ENCODE assay signal across 20 cellular contexts in genomic region chr4:2950221-2950989, GRCh38. TPM values are rescaled to one million over a fixed set of nuclear protein-coding genes. Genes with fewer than 3 reads are reported as not detected.
DNase-seq lines count a peak whose midpoint lies in the region; ATAC-seq, FAIRE-seq and TF ChIP-seq lines count a peak whose summit lies in the region.
"Had no signal": no experiment of that assay in that cellular context is flagged by ENCODE, and none has a peak within 500 bp of the region (broad histone marks: within the 10 kb centered on the region; RNA-seq: fewer than 3 reads in every experiment).

No MANE protein-coding gene starts in this region.

- DNase-seq in CD4-positive, alpha-beta memory T cell, result no peak
- DNase-seq in G401 (ENCODE audit: low spot score) (peak; percentile 84), HepG2 (ENCODE audit: low spot score) (no peak), MG63 (no peak), DMS79 (lab: John Stamatoyannopoulos, UW) (no peak)
- DNase-seq in activated naive CD8-positive, alpha-beta T cell treated with anti-CD3 and anti-CD28 coated beads, Interleukin-2, amount 50 U/mL, for 24 hours, result no peak
- no peak for DNase-seq in CD8-positive, alpha-beta memory T cell
- DNase-seq in naive thymus-derived CD8-positive, alpha-beta T cell, result no peak
- DNase-seq: activated CD4-positive, CD25-positive, alpha-beta regulatory T cell; amygdala; Kasumi-1; NCI-H187; stimulated activated CD4-positive, alpha-beta T cell treated with anti-CD3 and anti-CD28 coated beads, Interleukin-15, amount 100 ng/mL, for 24 hours; upper lobe of left lung had no signal

- no peak for TF ChIP-seq RAD21 in HepG2 (CRISPR knock-in tag; IDR thresholded peaks at IDR 0.05)

- H3K27ac Mint-ChIP-seq in CD4-positive, alpha-beta memory T cell, result peak overlapping the region in 4 of 7 donors; percentile 13 to 79 (median 45)
- peak overlapping the region; percentile 54 for H3K27ac Mint-ChIP-seq in activated naive CD8-positive, alpha-beta T cell treated with anti-CD3 and anti-CD28 coated beads, Interleukin-2, amount 50 U/mL, for 24 hours
- H3K27ac Mint-ChIP-seq in CD8-positive, alpha-beta memory T cell, result peak overlapping the region in 2 of 8 donors; percentile 61 to 75
- H3K27ac Mint-ChIP-seq in naive thymus-derived CD8-positive, alpha-beta T cell, result peak overlapping the region in 2 of 10 donors; percentile 35 to 38
- H3K27ac Mint-ChIP-seq: dendritic cell treated with granulocyte-macrophage colony-stimulating factor and Interleukin-4, amounts not matched to agents 40 ng/mL and 50 ng/mL, for 4 days had no signal

- over 99% methylated on average over 16 of the region's 16 CpGs for WGBS in HepG2 (ENCODE audit: low lambda C conversion rate)

- CTCF ChIA-PET in CD4-positive, alpha-beta memory T cell (lab: Charles Lee; ENCODE audit: partially characterized antibody), result interaction anchor here (2.7 kb wide), 1 partner anchor 12 kb away, joined by 12 read pairs; the partner anchor contains the start of genes GRK4 and NOP14
- CTCF ChIA-PET in HepG2 (lab: Yijun Ruan, JAX; ENCODE audit: low intra/inter-chr PET ratio, low total read pairs), result no interaction called here
- CTCF ChIA-PET in CD8-positive, alpha-beta memory T cell (lab: Charles Lee), result interaction anchor here (1.3 to 3.5 kb wide), 2 partner anchors 11 to 15 kb away, joined by 3 to 14 read pairs; no protein-coding TSS in a partner anchor

- H3K27me3 ChIP-seq in CD4-positive, alpha-beta memory T cell (ENCODE audit: insufficient read depth, low read length), result no peaks in the 10 kb centered on the region
- H3K27me3 ChIP-seq in HepG2 (ENCODE audit: control insufficient read depth in 1 of 2, insufficient read depth in 2 of 2, low read length in 2 of 2), result no peaks in the 10 kb centered on the region
- no peaks in the 10 kb centered on the region for H3K27me3 ChIP-seq in MG63
- no peaks in the 10 kb centered on the region for H3K27me3 ChIP-seq in CD8-positive, alpha-beta memory T cell (ENCODE audit: insufficient read depth, low read length, poor library complexity, severe bottlenecking)
- H3K27me3 ChIP-seq: upper lobe of left lung had no signal

- TF ChIP-seq EP300 in HepG2 (IDR thresholded peaks at IDR 0.05; ENCODE audit: low read depth in 2 of 2, low read length in 2 of 2) (no peak), HepG2 (CRISPR knock-in tag; IDR thresholded peaks at IDR 0.05; ENCODE audit: borderline replicate concordance) (no peak)

- no peak overlapping the region for H3K9ac ChIP-seq in HepG2 (ENCODE audit: insufficient read depth, low read depth, low read length)

- H3K79me2 ChIP-seq in HepG2 (ENCODE audit: insufficient read depth, low read length), result no peaks in the 10 kb centered on the region

- H3K4me3 ChIP-seq in CD4-positive, alpha-beta memory T cell (ENCODE audit: low read length in 2 of 2), result no peak overlapping the region
- H3K4me3 ChIP-seq in HepG2 (replicated peaks in 1 of 3; ENCODE audit: insufficient read depth in 1 of 3, low read depth in 2 of 3, low read length in 3 of 3) (no peak overlapping the region), MG63 (no peak overlapping the region)
- no peak overlapping the region for H3K4me3 ChIP-seq in CD8-positive, alpha-beta memory T cell (ENCODE audit: low read length)
- H3K4me3 ChIP-seq: lung, upper lobe of left lung had no signal

- no peak for FAIRE-seq in HepG2 (lab: Jason Lieb, UNC)
- FAIRE-seq: endometrium had no signal

- POLR2A ChIA-PET in CD4-positive, alpha-beta memory T cell (lab: Charles Lee; ENCODE audit: partially characterized antibody), result interaction anchor here (1.4 kb wide), 1 partner anchor 15 kb away, joined by 3 read pairs; no protein-coding TSS in a partner anchor
- POLR2A ChIA-PET in HepG2 (lab: Yijun Ruan, JAX), result no interaction called here
- POLR2A ChIA-PET in CD8-positive, alpha-beta memory T cell (lab: Charles Lee), result no interaction called here
- POLR2A ChIA-PET in naive thymus-derived CD8-positive, alpha-beta T cell (lab: Charles Lee), result interaction anchor here (0.9 kb wide), 1 partner anchor 13 kb away, joined by 3 read pairs; the partner anchor contains the start of gene GRK4

- no peak overlapping the region for H3K27ac ChIP-seq in CD4-positive, alpha-beta memory T cell (ENCODE audit: low read depth, low read length)
- H3K27ac ChIP-seq in HepG2 (ENCODE audit: extremely low read length, insufficient read depth, low read length), result no peak overlapping the region
- H3K27ac ChIP-seq in CD8-positive, alpha-beta memory T cell (ENCODE audit: low read depth, low read length), result no peak overlapping the region
- H3K27ac ChIP-seq: upper lobe of left lung had no signal

- in situ Hi-C loops in G401 (cut with HindIII; ENCODE audit: low sequenced_read_pairs), result no loop called here
- in situ Hi-C loops in HepG2 (cut with HindIII; ENCODE audit: extremely low pct_ligation_motif_present, low pct_unique_long_range_greater_than_20kb), result no loop called here

- no peaks in the 10 kb centered on the region for H3K27me3 Mint-ChIP-seq in CD4-positive, alpha-beta memory T cell
- no peaks in the 10 kb centered on the region for H3K27me3 Mint-ChIP-seq in activated naive CD8-positive, alpha-beta T cell treated with anti-CD3 and anti-CD28 coated beads, Interleukin-2, amount 50 U/mL, for 24 hours
- H3K27me3 Mint-ChIP-seq in CD8-positive, alpha-beta memory T cell, result peaks cover 0 to 2% of the 10 kb centered on the region in 2 donors
- H3K27me3 Mint-ChIP-seq in naive thymus-derived CD8-positive, alpha-beta T cell, result no peaks in the 10 kb centered on the region
- H3K27me3 Mint-ChIP-seq: dendritic cell treated with granulocyte-macrophage colony-stimulating factor and Interleukin-4, amounts not matched to agents 40 ng/mL and 50 ng/mL, for 4 days had no signal

- no peak for TF ChIP-seq CTCF in HepG2 (CRISPR knock-in tag; IDR thresholded peaks at IDR 0.05)

- peaks cover 0 to 1% (median 0%) of the 10 kb centered on the region in 8 donors for H3K9me3 Mint-ChIP-seq in CD4-positive, alpha-beta memory T cell
- no peaks in the 10 kb centered on the region for H3K9me3 Mint-ChIP-seq in activated naive CD8-positive, alpha-beta T cell treated with anti-CD3 and anti-CD28 coated beads, Interleukin-2, amount 50 U/mL, for 24 hours
- no peaks in the 10 kb centered on the region for H3K9me3 Mint-ChIP-seq in CD8-positive, alpha-beta memory T cell
- no peaks in the 10 kb centered on the region for H3K9me3 Mint-ChIP-seq in naive thymus-derived CD8-positive, alpha-beta T cell
- H3K9me3 Mint-ChIP-seq: dendritic cell treated with granulocyte-macrophage colony-stimulating factor and Interleukin-4, amounts not matched to agents 40 ng/mL and 50 ng/mL, for 4 days had no signal

- H3K4me1 Mint-ChIP-seq in CD4-positive, alpha-beta memory T cell, result peaks cover 9 to 14% (median 11%) of the 10 kb centered on the region in 4 donors
- peaks cover 34% of the 10 kb centered on the region for H3K4me1 Mint-ChIP-seq in activated naive CD8-positive, alpha-beta T cell treated with anti-CD3 and anti-CD28 coated beads, Interleukin-2, amount 50 U/mL, for 24 hours
- H3K4me1 Mint-ChIP-seq in CD8-positive, alpha-beta memory T cell, result peaks cover 8 to 13% (median 11%) of the 10 kb centered on the region in 3 donors
- H3K4me1 Mint-ChIP-seq in naive thymus-derived CD8-positive, alpha-beta T cell, result peaks cover 0 to 12% (median 6%) of the 10 kb centered on the region in 4 donors
- H3K4me1 Mint-ChIP-seq: CD14-positive monocyte had no signal

- peaks cover 9% of the 10 kb centered on the region for H3K4me1 ChIP-seq in CD4-positive, alpha-beta memory T cell (ENCODE audit: insufficient read depth, low read length)
- H3K4me1 ChIP-seq in HepG2 (ENCODE audit: insufficient read depth, low read length), result peaks cover 14% of the 10 kb centered on the region; the same call in 1 of the 2 replicates
- H3K4me1 ChIP-seq in CD8-positive, alpha-beta memory T cell (ENCODE audit: insufficient read depth, low read length), result peaks cover 5% of the 10 kb centered on the region

- no peak overlapping the region for H2AFZ ChIP-seq in HepG2 (ENCODE audit: low read length)

- intact Hi-C loops in CD4-positive, alpha-beta memory T cell (cut with micrococcal nuclease), result no loop called here
- intact Hi-C loops in HepG2 (cut with micrococcal nuclease; ENCODE audit: unreplicated experiment), result no loop called here

- H3K9me3 ChIP-seq in CD4-positive, alpha-beta memory T cell (ENCODE audit: control insufficient read depth in 1 of 2, low read length in 2 of 2), result no peaks in the 10 kb centered on the region
- H3K9me3 ChIP-seq in HepG2 (ENCODE audit: low read length) (no peaks in the 10 kb centered on the region), MG63 (no peaks in the 10 kb centered on the region)
- H3K9me3 ChIP-seq in CD8-positive, alpha-beta memory T cell (ENCODE audit: low read length), result no peaks in the 10 kb centered on the region
- H3K9me3 ChIP-seq: upper lobe of left lung had no signal

- peaks cover 71% of the 10 kb centered on the region for H3K36me3 ChIP-seq in CD4-positive, alpha-beta memory T cell (ENCODE audit: insufficient read depth, low read length)
- H3K36me3 ChIP-seq in HepG2 (replicated peaks in 1 of 2; ENCODE audit: control insufficient read depth in 1 of 2, insufficient read depth in 2 of 2, low read length in 2 of 2), result peaks cover 45 to 80% of the 10 kb centered on the region in 2 experiments
- H3K36me3 ChIP-seq in MG63, result peaks cover 61% of the 10 kb centered on the region
- peaks cover 61% of the 10 kb centered on the region for H3K36me3 ChIP-seq in CD8-positive, alpha-beta memory T cell (ENCODE audit: insufficient read depth, low read length)

- no peak overlapping the region for H3K4me2 ChIP-seq in HepG2 (ENCODE audit: low read depth, low read length)

- H4K20me1 ChIP-seq in HepG2 (ENCODE audit: insufficient read depth, low read length), result peaks cover 9% of the 10 kb centered on the region; the same call in 1 of the 2 replicates

- no peak for ATAC-seq in activated naive CD8-positive, alpha-beta T cell treated with anti-CD3 and anti-CD28 coated beads, Interleukin-2, amount 50 U/mL, for 24 hours
- no peak for ATAC-seq in HepG2
- ATAC-seq in naive thymus-derived CD8-positive, alpha-beta T cell, result no peak
- ATAC-seq: HCT116, sciatic nerve had no signal

- BruUV-seq in HepG2 (replicated peaks; lab: Mats Ljungman, UMichigan), result no TSS peak

- H3K36me3 Mint-ChIP-seq in CD4-positive, alpha-beta memory T cell, result peaks cover 58 to 85% of the 10 kb centered on the region in 2 donors
- peaks cover 76% of the 10 kb centered on the region for H3K36me3 Mint-ChIP-seq in activated naive CD8-positive, alpha-beta T cell treated with anti-CD3 and anti-CD28 coated beads, Interleukin-2, amount 50 U/mL, for 24 hours (ENCODE audit: low read depth)
- H3K36me3 Mint-ChIP-seq in CD8-positive, alpha-beta memory T cell, result peaks cover 0 to 91% (median 31%) of the 10 kb centered on the region in 3 donors
- H3K36me3 Mint-ChIP-seq in naive thymus-derived CD8-positive, alpha-beta T cell, result peaks cover 0 to 95% (median 19%) of the 10 kb centered on the region in 3 donors

- TF ChIP-seq POLR2A in HepG2 (IDR thresholded peaks at IDR 0.05; ENCODE audit: insufficient read depth in 1 of 2, low read depth in 2 of 2, low read length in 2 of 2), result no peak

- H3K4me3 Mint-ChIP-seq in CD4-positive, alpha-beta memory T cell, result no peak overlapping the region
- no peak overlapping the region for H3K4me3 Mint-ChIP-seq in activated naive CD8-positive, alpha-beta T cell treated with anti-CD3 and anti-CD28 coated beads, Interleukin-2, amount 50 U/mL, for 24 hours
- no peak overlapping the region for H3K4me3 Mint-ChIP-seq in CD8-positive, alpha-beta memory T cell
- no peak overlapping the region for H3K4me3 Mint-ChIP-seq in naive thymus-derived CD8-positive, alpha-beta T cell
- H3K4me3 Mint-ChIP-seq: CD14-positive monocyte; dendritic cell treated with granulocyte-macrophage colony-stimulating factor and Interleukin-4, amounts not matched to agents 40 ng/mL and 50 ng/mL, for 4 days had no signal

RNA-seq across cellular contexts. Expression of gene NOP14, which starts 12.8 kb away (rescaled TPM):
- 10 to 100 TPM; 41.3 to 41.4 TPM for total RNA-seq in CD4-positive, alpha-beta memory T cell
- polyA plus RNA-seq in CD4-positive, alpha-beta memory T cell, result 10 to 100 TPM in 1 of 2 donors, 1 to 10 TPM in 1; 2.6 to 35.5 TPM
- 25.8 and 55.4 TPM in 2 replicates for total RNA-seq in G401 (2014; rRNA removed; shearing (Covaris generic))
- total RNA-seq in HepG2 (2016; rRNA removed; fragmentation: Illumina TruSeq; extraction: Trizol), result 47.9 and 63.4 TPM in 2 replicates
- 11.5 and 13.9 TPM in 2 replicates for total RNA-seq in HepG2 (2016; cell fraction: cytosol; rRNA removed; fragmentation: Illumina TruSeq; extraction: Trizol; ENCODE audit: low read depth)
- 48.3 and 54.0 TPM in 2 replicates for total RNA-seq in HepG2 (2016; cell fraction: insoluble cytoplasmic fraction; rRNA removed; fragmentation: Illumina TruSeq; extraction: Trizol)
- 23.0 and 27.1 TPM in 2 replicates for total RNA-seq in HepG2 (2016; cell fraction: membrane; rRNA removed; fragmentation: Illumina TruSeq; extraction: Trizol)
- 25.4 and 26.5 TPM in 2 replicates for total RNA-seq in HepG2 (2016; cell fraction: nucleus; rRNA removed; fragmentation: Illumina TruSeq; extraction: Trizol)
- polyA plus RNA-seq in HepG2 (2011; rRNA removed), result 6.8 and 6.9 TPM in 2 replicates
- polyA plus RNA-seq in HepG2 (2011; cell fraction: cytosol; rRNA removed), result 4.8 and 5.2 TPM in 2 replicates
- 8.6 and 9.1 TPM in 2 replicates for polyA plus RNA-seq in HepG2 (2011; cell fraction: nucleus; rRNA removed)
- polyA plus RNA-seq in HepG2 (2012), result 23.7 and 25.5 TPM in 2 replicates
- 5.0 and 6.7 TPM in 2 replicates for polyA plus RNA-seq in HepG2 (2016; cell fraction: cytosol; fragmentation: Illumina TruSeq; extraction: Trizol; ENCODE audit: low read depth)
- 48.2 and 58.0 TPM in 2 replicates for polyA plus RNA-seq in HepG2 (2016; cell fraction: insoluble cytoplasmic fraction; fragmentation: Illumina TruSeq; extraction: Trizol; ENCODE audit: low read depth)
- polyA plus RNA-seq in HepG2 (2016; cell fraction: membrane; fragmentation: Illumina TruSeq; extraction: Trizol; ENCODE audit: low read depth), result 12.7 and 14.5 TPM in 2 replicates
- 36.4 and 41.5 TPM in 2 replicates for polyA plus RNA-seq in HepG2 (2016; cell fraction: nucleus; fragmentation: Illumina TruSeq; extraction: Trizol; ENCODE audit: insufficient read depth, low read depth)
- polyA minus RNA-seq in HepG2 (2011; rRNA and poly(A)+ RNA removed; ENCODE audit: low replicate concordance), result 7.1 and 9.6 TPM in 2 replicates
- polyA minus RNA-seq in HepG2 (2011; cell fraction: cytosol; rRNA and poly(A)+ RNA removed), result 10.4 and 14.8 TPM in 2 replicates
- polyA minus RNA-seq in HepG2 (2011; cell fraction: nucleus; rRNA and poly(A)+ RNA removed), result 10.0 and 12.2 TPM in 2 replicates
- 32.5 and 45.2 TPM in 2 replicates for total RNA-seq in MG63 (2014; rRNA removed; shearing (Covaris generic); ENCODE audit: low replicate concordance)
- 100 to 1,000 TPM; 156 to 165 TPM for total RNA-seq in CD8-positive, alpha-beta memory T cell
- polyA plus RNA-seq in CD8-positive, alpha-beta memory T cell, result 26.5 TPM
- total RNA-seq in naive thymus-derived CD8-positive, alpha-beta T cell, result 10 to 100 TPM; 46.1 to 47.8 TPM
- polyA plus RNA-seq in naive thymus-derived CD8-positive, alpha-beta T cell, result 10 to 100 TPM; 10.8 to 31.8 (median 21.8) TPM

RNA-seq across cellular contexts. Expression of gene GRK4, which starts 13.0 kb away (rescaled TPM):
- 1 to 10 TPM; 2.8 to 3.2 TPM for total RNA-seq in CD4-positive, alpha-beta memory T cell
- polyA plus RNA-seq in CD4-positive, alpha-beta memory T cell, result 1 to 10 TPM in 1 of 2 donors, under 1 TPM in 1; 0.55 to 1.9 TPM
- 2.0 and 4.2 TPM in 2 replicates for total RNA-seq in G401 (2014; rRNA removed; shearing (Covaris generic))
- total RNA-seq in HepG2 (2016; rRNA removed; fragmentation: Illumina TruSeq; extraction: Trizol), result 2.0 and 2.5 TPM in 2 replicates
- total RNA-seq in HepG2 (2016; cell fraction: cytosol; rRNA removed; fragmentation: Illumina TruSeq; extraction: Trizol; ENCODE audit: low read depth), result 1.9 and 2.1 TPM in 2 replicates
- total RNA-seq in HepG2 (2016; cell fraction: insoluble cytoplasmic fraction; rRNA removed; fragmentation: Illumina TruSeq; extraction: Trizol), result 2.5 and 3.1 TPM in 2 replicates
- 4.7 and 4.9 TPM in 2 replicates for total RNA-seq in HepG2 (2016; cell fraction: membrane; rRNA removed; fragmentation: Illumina TruSeq; extraction: Trizol)
- 1.2 and 1.4 TPM in 2 replicates for total RNA-seq in HepG2 (2016; cell fraction: nucleus; rRNA removed; fragmentation: Illumina TruSeq; extraction: Trizol)
- 1.6 and 1.8 TPM in 2 replicates for polyA plus RNA-seq in HepG2 (2011; rRNA removed)
- 1.2 TPM in 2 replicates for polyA plus RNA-seq in HepG2 (2011; cell fraction: cytosol; rRNA removed)
- 1.2 and 1.3 TPM in 2 replicates for polyA plus RNA-seq in HepG2 (2011; cell fraction: nucleus; rRNA removed)
- 1.5 and 1.7 TPM in 2 replicates for polyA plus RNA-seq in HepG2 (2012)
- polyA plus RNA-seq in HepG2 (2016; cell fraction: cytosol; fragmentation: Illumina TruSeq; extraction: Trizol; ENCODE audit: low read depth), result 2.8 TPM in 2 replicates
- 3.0 TPM in 2 replicates for polyA plus RNA-seq in HepG2 (2016; cell fraction: insoluble cytoplasmic fraction; fragmentation: Illumina TruSeq; extraction: Trizol; ENCODE audit: low read depth)
- 4.7 TPM in 2 replicates for polyA plus RNA-seq in HepG2 (2016; cell fraction: membrane; fragmentation: Illumina TruSeq; extraction: Trizol; ENCODE audit: low read depth)
- 2.1 and 2.8 TPM in 2 replicates for polyA plus RNA-seq in HepG2 (2016; cell fraction: nucleus; fragmentation: Illumina TruSeq; extraction: Trizol; ENCODE audit: insufficient read depth, low read depth)
- 2.6 and 2.7 TPM in 2 replicates for polyA minus RNA-seq in HepG2 (2011; rRNA and poly(A)+ RNA removed; ENCODE audit: low replicate concordance)
- polyA minus RNA-seq in HepG2 (2011; cell fraction: cytosol; rRNA and poly(A)+ RNA removed), result 0.88 and 1.4 TPM in 2 replicates
- polyA minus RNA-seq in HepG2 (2011; cell fraction: nucleus; rRNA and poly(A)+ RNA removed), result 1.4 and 3.2 TPM in 2 replicates
- 2.6 and 3.7 TPM in 2 replicates for total RNA-seq in MG63 (2014; rRNA removed; shearing (Covaris generic); ENCODE audit: low replicate concordance)
- total RNA-seq in CD8-positive, alpha-beta memory T cell, result 1 to 10 TPM; 5.4 to 7.7 TPM
- polyA plus RNA-seq in CD8-positive, alpha-beta memory T cell, result 2.5 TPM
- total RNA-seq in naive thymus-derived CD8-positive, alpha-beta T cell, result 1 to 10 TPM; 3.7 to 6.0 TPM
- 1 to 10 TPM in 1 of 3 donors, under 1 TPM in 2; 0.87 to 1.5 (median 0.90) TPM for polyA plus RNA-seq in naive thymus-derived CD8-positive, alpha-beta T cell

Comparison
In these comparisons a context has a peak if more than half of its experiments do, and no peak if none do; other contexts are left out.
1. POLR2A ChIA-PET loops: an anchor here in CD4-positive, alpha-beta memory T cell (1.4 kb wide) and naive thymus-derived CD8-positive, alpha-beta T cell (0.9 kb wide); none called in HepG2 and CD8-positive, alpha-beta memory T cell.